ENCODE assay signal across 21 cellular contexts in genomic region chr20:57980526-57980925, GRCh38.
"Had no signal": no experiment of that assay in that cellular context is flagged by ENCODE, and none has a peak within 500 bp of the region (broad histone marks: within the 10 kb centered on the region; RNA-seq: fewer than 3 reads in every experiment).

No MANE protein-coding gene starts in this region.

- H3K4me1 Mint-ChIP-seq: activated naive CD8-positive, alpha-beta T cell treated with anti-CD3 and anti-CD28 coated beads, Interleukin-2, amount 50 U/mL, for 24 hours; activated T-helper 17 cell treated with anti-CD3 and anti-CD28 coated beads, Interleukin-2, amount 50 U/mL, for 72 hours; naive thymus-derived CD8-positive, alpha-beta T cell had no signal

- ATAC-seq: activated naive CD8-positive, alpha-beta T cell treated with anti-CD3 and anti-CD28 coated beads, Interleukin-2, amount 50 U/mL, for 24 hours; activated T-helper 17 cell treated with anti-CD3 and anti-CD28 coated beads, Interleukin-2, amount 50 U/mL, for 72 hours; naive thymus-derived CD8-positive, alpha-beta T cell; right cardiac atrium; upper lobe of right lung had no signal

- H3K27ac Mint-ChIP-seq: activated naive CD8-positive, alpha-beta T cell treated with anti-CD3 and anti-CD28 coated beads, Interleukin-2, amount 50 U/mL, for 24 hours; activated T-helper 17 cell treated with anti-CD3 and anti-CD28 coated beads, Interleukin-2, amount 50 U/mL, for 72 hours; naive thymus-derived CD8-positive, alpha-beta T cell; progenitor cell of endocrine pancreas had no signal

- H3K9me3 Mint-ChIP-seq: activated naive CD8-positive, alpha-beta T cell treated with anti-CD3 and anti-CD28 coated beads, Interleukin-2, amount 50 U/mL, for 24 hours; activated T-helper 17 cell treated with anti-CD3 and anti-CD28 coated beads, Interleukin-2, amount 50 U/mL, for 72 hours; naive thymus-derived CD8-positive, alpha-beta T cell had no signal

- H3K27me3 ChIP-seq: breast epithelium, testis, upper lobe of right lung had no signal

- H3K27ac ChIP-seq: breast epithelium, epithelial cell of prostate, stomach, testis, upper lobe of right lung had no signal

- H3K4me3 ChIP-seq: breast epithelium, stomach, testis, upper lobe of right lung had no signal

- H3K36me3 ChIP-seq: breast epithelium, stomach, upper lobe of right lung had no signal

- H3K9me3 ChIP-seq: breast epithelium, stomach, testis, upper lobe of right lung had no signal

- H3K4me3 Mint-ChIP-seq: activated naive CD8-positive, alpha-beta T cell treated with anti-CD3 and anti-CD28 coated beads, Interleukin-2, amount 50 U/mL, for 24 hours; activated T-helper 17 cell treated with anti-CD3 and anti-CD28 coated beads, Interleukin-2, amount 50 U/mL, for 72 hours; naive thymus-derived CD8-positive, alpha-beta T cell had no signal

- H3K4me1 ChIP-seq: stomach, upper lobe of right lung had no signal

- H3K36me3 Mint-ChIP-seq: naive thymus-derived CD8-positive, alpha-beta T cell had no signal

- DNase-seq: activated CD4-positive, alpha-beta T cell treated with anti-CD3 and anti-CD28 coated beads, Interleukin-2, amount 50 U/mL, for 4 hours; activated CD4-positive, CD25-positive, alpha-beta regulatory T cell treated with anti-CD3 and anti-CD28 coated beads, Interleukin-2, amount 50 U/mL, for 72 hours; activated naive CD4-positive, alpha-beta T cell treated with Interleukin-2 at 50 U/mL for 16 hours; activated naive CD8-positive, alpha-beta T cell treated with anti-CD3 and anti-CD28 coated beads, Interleukin-2, amount 50 U/mL, for 24 hours; activated T-cell treated with anti-CD3 and anti-CD28 coated beads for 4 hours; aorta; cerebellar nuclear complex; effector memory CD4-positive, alpha-beta T cell; foreskin melanocyte; head of caudate nucleus; naive thymus-derived CD8-positive, alpha-beta T cell; occipital lobe; right cardiac atrium; stomach; T-helper 1 cell; testis had no signal
